ENCODE assay signal across 10 cellular contexts in genomic region chr19:7605490-7606222, GRCh38. TPM values are rescaled to one million over a fixed set of nuclear protein-coding genes. Genes with fewer than 3 reads are reported as not detected.
A peak's percentile ranks its signal among the peaks of the same experiment; 100 is the strongest.
DNase-seq lines count a peak whose midpoint lies in the region; ATAC-seq and TF ChIP-seq lines count a peak whose summit lies in the region.
"Had no signal": no experiment of that assay in that cellular context is flagged by ENCODE, and none has a peak within 500 bp of the region (broad histone marks: within the 10 kb centered on the region; RNA-seq: fewer than 3 reads in every experiment).

No MANE protein-coding gene starts in this region.

- no peaks in the 10 kb centered on the region for H3K27me3 Mint-ChIP-seq in MCF 10A (ENCODE audit: insufficient read depth, unreplicated experiment)
- peaks cover 26 to 45% of the 10 kb centered on the region in 2 donors for H3K27me3 Mint-ChIP-seq in stimulated activated naive B cell treated with anti-CD40 and anti-IgM and Interleukin-4, amounts not matched to agents 10 μg/mL and 1 μg/mL and 100 μg/mL, for 72 hours

- no peak overlapping the region for H3K4me3 ChIP-seq in breast epithelium
- H3K4me3 ChIP-seq in Panc1 (ENCODE audit: low read depth in 2 of 2, low read length in 2 of 2) = no peak overlapping the region
- H3K4me3 ChIP-seq: cardiac muscle cell had no signal

- H3K36me3 Mint-ChIP-seq in MCF 10A (ENCODE audit: insufficient read depth, unreplicated experiment) = peaks cover 22% of the 10 kb centered on the region
- H3K36me3 Mint-ChIP-seq in stimulated activated naive B cell treated with anti-CD40 and anti-IgM and Interleukin-4, amounts not matched to agents 10 μg/mL and 1 μg/mL and 100 μg/mL, for 72 hours = peaks cover 2 to 7% of the 10 kb centered on the region in 2 donors

- in situ Hi-C loops in Panc1 (cut with HindIII; ENCODE audit: low pct_unique_long_range_greater_than_20kb, low sequenced_read_pairs) = no loop called here

- H3K9me3 ChIP-seq in breast epithelium (no peaks in the 10 kb centered on the region), Panc1 (ENCODE audit: control insufficient read depth, insufficient read depth, low read depth, low read length) (no peaks in the 10 kb centered on the region)

- BruUV-seq in MCF 10A (replicated peaks; lab: Mats Ljungman, UMichigan) (no TSS peak), Panc1 (replicated peaks; lab: Mats Ljungman, UMichigan) (no TSS peak)

- intact Hi-C loops in MCF 10A (cut with micrococcal nuclease) (no loop called here), breast epithelium (cut with DNase I; ENCODE audit: low total_unique reads) (no loop called here), Panc1 (cut with micrococcal nuclease; ENCODE audit: unreplicated experiment) (no loop called here)

- no peaks in the 10 kb centered on the region for H3K4me1 ChIP-seq in breast epithelium
- H3K4me1 ChIP-seq in Panc1 (ENCODE audit: control insufficient read depth, insufficient read depth, low read length) = no peaks in the 10 kb centered on the region

- H3K27ac ChIP-seq in breast epithelium = no peak overlapping the region
- H3K27ac ChIP-seq in Panc1 (ENCODE audit: low read length) = no peak overlapping the region
- H3K27ac ChIP-seq: cardiac muscle cell had no signal

- H3K27me3 ChIP-seq in breast epithelium (no peaks in the 10 kb centered on the region), Panc1 (ENCODE audit: control insufficient read depth, insufficient read depth, low read length) (no peaks in the 10 kb centered on the region)
- H3K27me3 ChIP-seq: cardiac muscle cell had no signal

- no peak overlapping the region for H3K27ac Mint-ChIP-seq in MCF 10A (ENCODE audit: low read depth, unreplicated experiment)
- H3K27ac Mint-ChIP-seq in stimulated activated naive B cell treated with anti-CD40 and anti-IgM and Interleukin-4, amounts not matched to agents 10 μg/mL and 1 μg/mL and 100 μg/mL, for 72 hours = no peak overlapping the region

- POLR2A ChIA-PET in MCF 10A (lab: Yijun Ruan, JAX) = interaction anchor here (0.7 to 3.2 kb wide), 3 partner anchors 13 to 1149 kb away, joined by 3 to 14 read pairs (median 7); partner anchors contain the start of genes PET100 and XAB2
- POLR2A ChIA-PET in Panc1 (lab: Charles Lee) = interaction anchor here (0.6 to 0.8 kb wide), 2 partner anchors 171 to 255 kb away, joined by 3 read pairs; no protein-coding TSS in a partner anchor

- CTCF ChIA-PET in MCF 10A (lab: Yijun Ruan, JAX) = interaction anchor here (0.6 to 2.2 kb wide), 7 partner anchors 37 to 278 kb away, joined by 3 to 7 read pairs (median 3); partner anchors contain the start of gene TRAPPC5
- CTCF ChIA-PET in Panc1 (lab: Charles Lee) = interaction anchor here (0.6 to 0.8 kb wide), 2 partner anchors 9 to 13 kb away, joined by 4 to 13 read pairs; no protein-coding TSS in a partner anchor

- TF ChIP-seq POLR2A in breast epithelium (IDR thresholded peaks at IDR 0.05) = no peak

- no peak overlapping the region for H3K4me3 Mint-ChIP-seq in MCF 10A (ENCODE audit: unreplicated experiment)
- H3K4me3 Mint-ChIP-seq in stimulated activated naive B cell treated with anti-CD40 and anti-IgM and Interleukin-4, amounts not matched to agents 10 μg/mL and 1 μg/mL and 100 μg/mL, for 72 hours = no peak overlapping the region

- H3K4me1 Mint-ChIP-seq in MCF 10A (ENCODE audit: insufficient read depth, unreplicated experiment) = no peaks in the 10 kb centered on the region
- peaks cover 0 to 5% of the 10 kb centered on the region in 2 donors for H3K4me1 Mint-ChIP-seq in stimulated activated naive B cell treated with anti-CD40 and anti-IgM and Interleukin-4, amounts not matched to agents 10 μg/mL and 1 μg/mL and 100 μg/mL, for 72 hours

- ATAC-seq in Panc1 = peak; percentile 78
- peak; percentile 64 to 66 for ATAC-seq in stimulated activated naive B cell treated with anti-CD40 and anti-IgM and Interleukin-4, amounts not matched to agents 10 μg/mL and 1 μg/mL and 100 μg/mL, for 72 hours (replicated peaks)
- no peak for ATAC-seq in GM21367 (IDR thresholded peaks at IDR 0.05; ENCODE audit: unreplicated experiment)
- no peak for ATAC-seq in GM18909 (IDR thresholded peaks at IDR 0.05; ENCODE audit: poor library complexity, unreplicated experiment)

- TF ChIP-seq CTCF in MCF 10A (IDR thresholded peaks at IDR 0.05; ENCODE audit: unreplicated experiment) (no peak), breast epithelium (IDR thresholded peaks at IDR 0.05) (no peak), Panc1 (IDR thresholded peaks at IDR 0.05) (no peak)

- H3K36me3 ChIP-seq in breast epithelium = no peaks in the 10 kb centered on the region
- H3K36me3 ChIP-seq in Panc1 (ENCODE audit: control insufficient read depth, insufficient read depth, low read length) = no peaks in the 10 kb centered on the region
- H3K36me3 ChIP-seq: cardiac muscle cell had no signal

- peaks cover 7% of the 10 kb centered on the region for H3K9me3 Mint-ChIP-seq in MCF 10A (ENCODE audit: unreplicated experiment)
- H3K9me3 Mint-ChIP-seq in stimulated activated naive B cell treated with anti-CD40 and anti-IgM and Interleukin-4, amounts not matched to agents 10 μg/mL and 1 μg/mL and 100 μg/mL, for 72 hours = peaks cover 7 to 8% of the 10 kb centered on the region in 2 donors

- DNase-seq in MCF 10A (ENCODE audit: unreplicated experiment) = peak; percentile 42
- no peak for DNase-seq in breast epithelium (ENCODE audit: low spot score in 2 of 2)
- peak; percentile 12 for DNase-seq in Panc1 (ENCODE audit: low read depth, low spot score)
- DNase-seq in dermis blood vessel endothelial cell = peak; percentile 43
- DNase-seq in stimulated activated naive B cell treated with anti-CD40 and anti-IgM and Interleukin-4, amounts not matched to agents 10 μg/mL and 1 μg/mL and 100 μg/mL, for 72 hours = no peak
- DNase-seq in anterior cingulate cortex (lab: John Stamatoyannopoulos, UW) = no peak

RNA-seq across cellular contexts. Expression of gene CAMSAP3, which starts 10.0 kb away (rescaled TPM):
- total RNA-seq in MCF 10A (2022) (6.7 and 9.1 TPM in 2 replicates), breast epithelium (10 to 100 TPM in 1 of 3 donors, 1 to 10 TPM in 1, not detected in 1; 5.6 to 14.2 TPM), Panc1 (2021; ENCODE audit: unreplicated experiment) (1.7 TPM), dermis blood vessel endothelial cell (under 0.01 and 0.19 TPM in 2 replicates)
- polyA plus RNA-seq in Panc1 (2012; ENCODE audit: insufficient read length) = 2.4 TPM

RNA-seq across cellular contexts. Expression of gene XAB2, which starts 23.7 kb away (rescaled TPM):
- total RNA-seq in MCF 10A (2022) = 28.7 and 29.4 TPM in 2 replicates
- total RNA-seq in breast epithelium = 10 to 100 TPM; 41.3 to 49.0 (median 41.9) TPM
- 36.9 TPM for total RNA-seq in Panc1 (2021; ENCODE audit: unreplicated experiment)
- 58.2 TPM for polyA plus RNA-seq in Panc1 (2012; ENCODE audit: insufficient read length)
- 25.2 and 52.9 TPM in 2 replicates for total RNA-seq in dermis blood vessel endothelial cell

RNA-seq across cellular contexts. Expression of gene PET100, which starts 23.9 kb away (rescaled TPM):
- 53.9 and 101 TPM in 2 replicates for total RNA-seq in MCF 10A (2022)
- 10 to 100 TPM; 23.7 to 40.4 (median 33.1) TPM for total RNA-seq in breast epithelium
- 109 TPM for total RNA-seq in Panc1 (2021; ENCODE audit: unreplicated experiment)
- polyA plus RNA-seq in Panc1 (2012; ENCODE audit: insufficient read length) = 88.0 TPM
- 12.7 and 24.7 TPM in 2 replicates for total RNA-seq in dermis blood vessel endothelial cell

RNA-seq across cellular contexts. Expression of gene PCP2, which starts 27.9 kb away (rescaled TPM):
- not detected in 2 replicates for total RNA-seq in MCF 10A (2022)
- total RNA-seq in breast epithelium = 1 to 10 TPM in 2 of 3 donors, not detected in 1; 4.9 to 6.7 TPM
- not detected for total RNA-seq in Panc1 (2021; ENCODE audit: unreplicated experiment)
- polyA plus RNA-seq in Panc1 (2012; ENCODE audit: insufficient read length) = 0.74 TPM
- total RNA-seq in dermis blood vessel endothelial cell = not detected in 2 replicates
- total RNA-seq: pulmonary artery endothelial cell had no signal

RNA-seq across cellular contexts. Expression of gene STXBP2, which starts 31.3 kb away (rescaled TPM):
- total RNA-seq in MCF 10A (2022) (94.4 and 102 TPM in 2 replicates), breast epithelium (10 to 100 TPM; 15.4 to 55.3 (median 37.0) TPM), Panc1 (2021; ENCODE audit: unreplicated experiment) (102 TPM), dermis blood vessel endothelial cell (30.8 and 67.1 TPM in 2 replicates)
- 143 TPM for polyA plus RNA-seq in Panc1 (2012; ENCODE audit: insufficient read length)

Comparison
In these comparisons a context has a peak if more than half of its experiments do, and no peak if none do; other contexts are left out.
1. DNase-seq: peak in MCF 10A (single experiment), Panc1 (single experiment) and dermis blood vessel endothelial cell (single experiment); none in breast epithelium (0 of 2), stimulated activated naive B cell treated with anti-CD40 and anti-IgM and Interleukin-4, amounts not matched to agents 10 μg/mL and 1 μg/mL and 100 μg/mL, for 72 hours (single experiment) and anterior cingulate cortex (0 of 58).
2. ATAC-seq: peak in Panc1 (single experiment) and stimulated activated naive B cell treated with anti-CD40 and anti-IgM and Interleukin-4, amounts not matched to agents 10 μg/mL and 1 μg/mL and 100 μg/mL, for 72 hours (2 of 2); none in GM21367 (single experiment) and GM18909 (single experiment).